Comparison of ENCODE assay signal across 1 cellular context in the genomic region with DNA sequence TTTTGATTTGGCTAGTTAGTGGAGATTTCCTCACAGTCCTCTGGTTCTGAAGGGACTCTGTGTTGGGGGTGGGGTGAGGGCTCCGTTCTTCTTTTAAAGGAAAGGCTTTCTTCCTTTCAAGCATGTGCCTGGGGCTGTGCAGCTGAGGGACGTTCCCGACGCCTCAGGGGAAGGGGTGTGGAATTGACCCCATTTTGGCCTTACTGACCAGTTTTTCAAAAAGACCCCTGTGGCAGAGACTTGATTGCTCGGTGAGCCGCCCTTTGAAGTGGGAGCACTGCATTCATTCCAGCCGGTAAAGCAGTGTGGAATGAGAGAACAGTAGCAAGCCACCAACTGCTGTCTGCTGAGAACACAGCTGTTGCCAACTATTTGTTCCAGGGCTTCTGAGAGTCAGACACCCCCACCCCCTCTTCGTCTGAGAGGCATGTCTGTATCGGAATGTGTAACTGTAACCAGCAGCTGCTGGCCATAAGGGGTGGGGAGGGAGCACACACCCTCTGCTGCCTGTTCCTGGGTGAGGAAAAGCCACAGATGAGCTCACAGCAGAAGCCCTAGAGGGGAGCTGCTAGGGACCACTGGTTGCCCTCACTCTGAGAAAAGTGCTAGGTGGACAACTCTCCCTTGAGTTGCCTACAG.
TF ChIP-seq lines count a peak whose summit lies in the region.

No MANE protein-coding gene starts in this region.

TF ChIP-seq in K562, 482 proteins besides CTCF, POLR2A, EP300 and RAD21 (continued from another document):
- TF ChIP-seq, protein P1, sequence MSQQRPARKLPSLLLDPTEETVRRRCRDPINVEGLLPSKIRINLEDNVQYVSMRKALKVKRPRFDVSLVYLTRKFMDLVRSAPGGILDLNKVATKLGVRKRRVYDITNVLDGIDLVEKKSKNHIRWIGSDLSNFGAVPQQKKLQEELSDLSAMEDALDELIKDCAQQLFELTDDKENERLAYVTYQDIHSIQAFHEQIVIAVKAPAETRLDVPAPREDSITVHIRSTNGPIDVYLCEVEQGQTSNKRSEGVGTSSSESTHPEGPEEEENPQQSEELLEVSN (IDR thresholded peaks at IDR 0.05; ENCODE audit: borderline replicate concordance in 1 of 2, extremely low read depth in 1 of 2, insufficient read depth in 1 of 2, insufficient read length in 1 of 2, low read depth in 1 of 2, low read length in 1 of 2, poor library complexity in 1 of 2, severe bottlenecking in 1 of 2): no peak
- TF ChIP-seq CBFA2T2 (conservative IDR thresholded peaks at IDR 0.05) (0 out of 2 replicates have a peak, but pooled peaks have one; percentile 12), SMC3 (conservative IDR thresholded peaks at IDR 0.05; ENCODE audit: insufficient read depth, low read depth, low read length) (no peak), ZNF263 (CRISPR knock-in tag; IDR thresholded peaks at IDR 0.05; ENCODE audit: borderline replicate concordance) (0 out of 2 replicates have a peak, but pooled peaks have one; percentile 47), ZKSCAN8 (CRISPR knock-in tag; IDR thresholded peaks at IDR 0.05) (0 out of 2 replicates have a peak, but pooled peaks have one; percentile 36), NFE2 (IDR thresholded peaks at IDR 0.05; ENCODE audit: low read depth) (no peak), JUND (IDR thresholded peaks at IDR 0.05; ENCODE audit: borderline replicate concordance, low read depth, low read length) (no peak; the same call in 1 of the 2 replicates), JUND (tag; IDR thresholded peaks at IDR 0.05; ENCODE audit: borderline replicate concordance, low read depth, low read length) (no peak), SMAD4 (CRISPR knock-in tag; conservative IDR thresholded peaks at IDR 0.05) (peak; percentile 68; the same call in 1 of the 2 replicates), NELFE (IDR thresholded peaks at IDR 0.05; ENCODE audit: insufficient read depth, insufficient read length) (no peak), NCOR1 (IDR thresholded peaks at IDR 0.05) (peak; percentile 17; the same call in 1 of the 2 replicates), RBM14 (IDR thresholded peaks at IDR 0.05; ENCODE audit: borderline replicate concordance, insufficient read depth, low read depth, low read length) (no peak), ZSCAN32 (CRISPR knock-in tag; IDR thresholded peaks at IDR 0.05) (no peak), ZNF175 (CRISPR knock-in tag; IDR thresholded peaks at IDR 0.05; ENCODE audit: low read depth) (no peak), HNRNPLL (IDR thresholded peaks at IDR 0.05; ENCODE audit: low read depth, low read length, poor library complexity, severe bottlenecking) (no peak), SMAD2 (IDR thresholded peaks at IDR 0.05; ENCODE audit: low read depth, low read length) (no peak), CC2D1A (IDR thresholded peaks at IDR 0.05) (no peak), PURB (CRISPR knock-in tag; IDR thresholded peaks at IDR 0.05; ENCODE audit: low read depth) (no peak)
- TF ChIP-seq, protein P2, sequence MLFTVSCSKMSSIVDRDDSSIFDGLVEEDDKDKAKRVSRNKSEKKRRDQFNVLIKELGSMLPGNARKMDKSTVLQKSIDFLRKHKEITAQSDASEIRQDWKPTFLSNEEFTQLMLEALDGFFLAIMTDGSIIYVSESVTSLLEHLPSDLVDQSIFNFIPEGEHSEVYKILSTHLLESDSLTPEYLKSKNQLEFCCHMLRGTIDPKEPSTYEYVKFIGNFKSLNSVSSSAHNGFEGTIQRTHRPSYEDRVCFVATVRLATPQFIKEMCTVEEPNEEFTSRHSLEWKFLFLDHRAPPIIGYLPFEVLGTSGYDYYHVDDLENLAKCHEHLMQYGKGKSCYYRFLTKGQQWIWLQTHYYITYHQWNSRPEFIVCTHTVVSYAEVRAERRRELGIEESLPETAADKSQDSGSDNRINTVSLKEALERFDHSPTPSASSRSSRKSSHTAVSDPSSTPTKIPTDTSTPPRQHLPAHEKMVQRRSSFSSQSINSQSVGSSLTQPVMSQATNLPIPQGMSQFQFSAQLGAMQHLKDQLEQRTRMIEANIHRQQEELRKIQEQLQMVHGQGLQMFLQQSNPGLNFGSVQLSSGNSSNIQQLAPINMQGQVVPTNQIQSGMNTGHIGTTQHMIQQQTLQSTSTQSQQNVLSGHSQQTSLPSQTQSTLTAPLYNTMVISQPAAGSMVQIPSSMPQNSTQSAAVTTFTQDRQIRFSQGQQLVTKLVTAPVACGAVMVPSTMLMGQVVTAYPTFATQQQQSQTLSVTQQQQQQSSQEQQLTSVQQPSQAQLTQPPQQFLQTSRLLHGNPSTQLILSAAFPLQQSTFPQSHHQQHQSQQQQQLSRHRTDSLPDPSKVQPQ (CRISPR knock-in tag; IDR thresholded peaks at IDR 0.05; ENCODE audit: borderline replicate concordance): no peak
- TF ChIP-seq, protein P3, sequence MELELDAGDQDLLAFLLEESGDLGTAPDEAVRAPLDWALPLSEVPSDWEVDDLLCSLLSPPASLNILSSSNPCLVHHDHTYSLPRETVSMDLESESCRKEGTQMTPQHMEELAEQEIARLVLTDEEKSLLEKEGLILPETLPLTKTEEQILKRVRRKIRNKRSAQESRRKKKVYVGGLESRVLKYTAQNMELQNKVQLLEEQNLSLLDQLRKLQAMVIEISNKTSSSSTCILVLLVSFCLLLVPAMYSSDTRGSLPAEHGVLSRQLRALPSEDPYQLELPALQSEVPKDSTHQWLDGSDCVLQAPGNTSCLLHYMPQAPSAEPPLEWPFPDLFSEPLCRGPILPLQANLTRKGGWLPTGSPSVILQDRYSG (tag; conservative IDR thresholded peaks at IDR 0.05; ENCODE audit: low read depth): no peak
- TF ChIP-seq, protein P4, sequence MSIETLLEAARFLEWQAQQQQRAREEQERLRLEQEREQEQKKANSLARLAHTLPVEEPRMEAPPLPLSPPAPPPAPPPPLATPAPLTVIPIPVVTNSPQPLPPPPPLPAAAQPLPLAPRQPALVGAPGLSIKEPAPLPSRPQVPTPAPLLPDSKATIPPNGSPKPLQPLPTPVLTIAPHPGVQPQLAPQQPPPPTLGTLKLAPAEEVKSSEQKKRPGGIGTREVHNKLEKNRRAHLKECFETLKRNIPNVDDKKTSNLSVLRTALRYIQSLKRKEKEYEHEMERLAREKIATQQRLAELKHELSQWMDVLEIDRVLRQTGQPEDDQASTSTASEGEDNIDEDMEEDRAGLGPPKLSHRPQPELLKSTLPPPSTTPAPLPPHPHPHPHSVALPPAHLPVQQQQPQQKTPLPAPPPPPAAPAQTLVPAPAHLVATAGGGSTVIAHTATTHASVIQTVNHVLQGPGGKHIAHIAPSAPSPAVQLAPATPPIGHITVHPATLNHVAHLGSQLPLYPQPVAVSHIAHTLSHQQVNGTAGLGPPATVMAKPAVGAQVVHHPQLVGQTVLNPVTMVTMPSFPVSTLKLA (conservative IDR thresholded peaks at IDR 0.05): 0 out of 4 replicates have a peak, but pooled peaks of 1 of the 2 experiments have one; percentile 19
